ENCODE assay signal across 8 cellular contexts in genomic region chr19:42422092-42422575, GRCh38.
DNase-seq lines count a peak whose midpoint lies in the region; ATAC-seq and TF ChIP-seq lines count a peak whose summit lies in the region.

No MANE protein-coding gene starts in this region.

- no peak for TF ChIP-seq CTCF in MM.1S (IDR thresholded peaks at IDR 0.05; ENCODE audit: low read length)
- TF ChIP-seq CTCF in nephron (IDR thresholded peaks at IDR 0.05; ENCODE audit: unreplicated experiment in 3 of 3): no peak

- H3K4me1 Mint-ChIP-seq in nephron: peaks cover 31% of the 10 kb centered on the region

- no peak for DNase-seq in MM.1S
- no peak for DNase-seq in Kasumi-1 (lab: John Stamatoyannopoulos, UW)
- DNase-seq in NCI-H82 treated with DMSO at 0.1 percent for 48 hours (lab: John Stamatoyannopoulos, UW; ENCODE audit: unreplicated experiment): no peak
- DNase-seq in SIG-M5 treated with dmso at 0.1 percent for 504 hours (lab: John Stamatoyannopoulos, UW; ENCODE audit: unreplicated experiment): no peak

- H3K9me3 ChIP-seq in BLaER1 treated with 17β-estradiol and CSF1 and Interleukin-3, amounts not matched to agents 10 nM and 100 nM (replicated peaks in 1 of 11): 0 out of 22 replicates have a peak, but pooled peaks cover 0 to 4% (median 0%) of the 10 kb centered on the region in 11 experiments
- no peaks in the 10 kb centered on the region for H3K9me3 ChIP-seq in MM.1S (replicated peaks; ENCODE audit: insufficient read depth, low read length)
- no peaks in the 10 kb centered on the region for H3K9me3 ChIP-seq in endocrine pancreas (ENCODE audit: control insufficient read depth, low read length)

- H3K27me3 Mint-ChIP-seq in nephron (ENCODE audit: low read depth): no peaks in the 10 kb centered on the region

- peak overlapping the region; percentile 83 to 99 (median 96) for H3K4me2 ChIP-seq in BLaER1 treated with 17β-estradiol and CSF1 and Interleukin-3, amounts not matched to agents 10 nM and 100 nM
- H3K4me2 ChIP-seq in MM.1S (ENCODE audit: low read depth, low read length): peak overlapping the region; percentile 96

- H3K4me3 ChIP-seq in BLaER1 treated with 17β-estradiol and CSF1 and Interleukin-3, amounts not matched to agents 10 nM and 100 nM: peak overlapping the region in 9 of 10 experiments; percentile 67 to 87 (median 79); a peak in 16 of 20 replicates
- H3K4me3 ChIP-seq in MM.1S (ENCODE audit: low read length): peak overlapping the region; percentile 93
- H3K4me3 ChIP-seq in endocrine pancreas (ENCODE audit: control insufficient read depth, insufficient read depth, low read length): no peak overlapping the region

- H3K79me2 ChIP-seq in MM.1S (ENCODE audit: low read length): peaks cover 26% of the 10 kb centered on the region

- H3K36me3 Mint-ChIP-seq in nephron (ENCODE audit: low read depth): no peaks in the 10 kb centered on the region

- H3F3A ChIP-seq in MM.1S (ENCODE audit: insufficient read depth, low read length): peaks cover 13% of the 10 kb centered on the region; the same call in 1 of the 2 replicates

- no peaks in the 10 kb centered on the region for H3K9me3 Mint-ChIP-seq in nephron

- peaks cover 0 to 17% (median 9%) of the 10 kb centered on the region in 11 experiments; a peak in 9 of 22 replicates for H3K36me3 ChIP-seq in BLaER1 treated with 17β-estradiol and CSF1 and Interleukin-3, amounts not matched to agents 10 nM and 100 nM
- H3K36me3 ChIP-seq in MM.1S (replicated peaks; ENCODE audit: insufficient read depth, low read length) (no peaks in the 10 kb centered on the region), endocrine pancreas (ENCODE audit: control insufficient read depth, insufficient read depth, low read length) (no peaks in the 10 kb centered on the region)

- H3K27ac ChIP-seq in BLaER1 treated with 17β-estradiol and CSF1 and Interleukin-3, amounts not matched to agents 10 nM and 100 nM: peak overlapping the region in 7 of 11 experiments; percentile 75 to 88 (median 81); a peak in 13 of 22 replicates
- peak overlapping the region; percentile 64; the same call in 1 of the 2 replicates for H3K27ac ChIP-seq in MM.1S (ENCODE audit: low read length)

- peaks cover 0 to 29% (median 16%) of the 10 kb centered on the region in 11 experiments; a peak in 12 of 22 replicates for H4K20me1 ChIP-seq in BLaER1 treated with 17β-estradiol and CSF1 and Interleukin-3, amounts not matched to agents 10 nM and 100 nM
- no peaks in the 10 kb centered on the region for H4K20me1 ChIP-seq in MM.1S (ENCODE audit: insufficient read depth, low read length)

- H2AFZ ChIP-seq in MM.1S (ENCODE audit: low read length): peak overlapping the region; percentile 86

- no peaks in the 10 kb centered on the region for H3K27me3 ChIP-seq in BLaER1 treated with 17β-estradiol and CSF1 and Interleukin-3, amounts not matched to agents 10 nM and 100 nM
- H3K27me3 ChIP-seq in MM.1S (replicated peaks; ENCODE audit: insufficient read depth, low read length): no peaks in the 10 kb centered on the region
- H3K27me3 ChIP-seq in endocrine pancreas (ENCODE audit: control insufficient read depth, insufficient read depth, low read length): no peaks in the 10 kb centered on the region

- ATAC-seq in HG03565 (IDR thresholded peaks at IDR 0.05; ENCODE audit: unreplicated experiment): no peak

- peak overlapping the region; percentile 90 to 96 (median 92) for H3K4me3 Mint-ChIP-seq in nephron

- peak overlapping the region in 8 of 11 experiments; percentile 74 to 86 (median 84); a peak in 16 of 22 replicates for H3K9ac ChIP-seq in BLaER1 treated with 17β-estradiol and CSF1 and Interleukin-3, amounts not matched to agents 10 nM and 100 nM
- peak overlapping the region; percentile 81 for H3K9ac ChIP-seq in MM.1S (ENCODE audit: low read length)
- H3K9ac ChIP-seq in endocrine pancreas (ENCODE audit: control insufficient read depth, insufficient read depth, low read length): peak overlapping the region; percentile 4

- H3K27ac Mint-ChIP-seq in nephron: peak overlapping the region in 1 of 3 experiments; percentile 9

- peaks cover 29 to 57% (median 49%) of the 10 kb centered on the region in 10 experiments for H3K4me1 ChIP-seq in BLaER1 treated with 17β-estradiol and CSF1 and Interleukin-3, amounts not matched to agents 10 nM and 100 nM
- H3K4me1 ChIP-seq in MM.1S (ENCODE audit: low read length) (peaks cover 15% of the 10 kb centered on the region), endocrine pancreas (ENCODE audit: control insufficient read depth, insufficient read depth, low read length) (no peaks in the 10 kb centered on the region)

- no peaks in the 10 kb centered on the region for H3K9me2 ChIP-seq in MM.1S (replicated peaks; ENCODE audit: insufficient read depth, low read length)

Comparison
In these comparisons a context has a peak if more than half of its experiments do, and no peak if none do; other contexts are left out.
1. H3K9ac ChIP-seq: peak in every context shown above with its lines; median percentile 84 in BLaER1 treated with 17β-estradiol and CSF1 and Interleukin-3, amounts not matched to agents 10 nM and 100 nM; 81 in MM.1S; 4 in endocrine pancreas.